Comparison of ENCODE assay signal across 28 cellular contexts in the genomic region with DNA sequence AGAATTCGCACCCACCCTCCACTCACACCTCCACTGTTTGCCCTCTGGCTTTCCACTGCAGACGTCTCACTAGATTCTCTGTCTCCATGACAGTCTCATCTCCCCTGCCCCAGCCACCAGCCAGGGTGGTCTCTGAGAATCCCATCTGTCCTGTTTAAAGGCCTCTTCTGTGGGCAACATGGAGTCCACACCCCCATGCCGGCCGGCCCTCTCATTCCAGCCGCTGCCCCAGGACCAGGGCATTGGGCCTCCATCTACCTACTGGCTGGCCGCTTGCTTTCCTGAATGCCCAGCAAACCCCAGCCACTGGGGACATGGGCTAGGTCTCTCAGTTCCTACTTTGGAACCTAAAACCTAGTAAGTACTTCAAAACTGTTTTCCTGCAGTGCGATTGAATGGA.
"Had no signal": no experiment of that assay in that cellular context is flagged by ENCODE, and none has a peak within 500 bp of the region (broad histone marks: within the 10 kb centered on the region; RNA-seq: fewer than 3 reads in every experiment).

No MANE protein-coding gene starts in this region.

- H2AFZ ChIP-seq: parathyroid adenoma had no signal

- H3K9ac ChIP-seq: parathyroid adenoma had no signal

- H3K27me3 ChIP-seq: right lobe of liver, tibial nerve, upper lobe of left lung, vagina had no signal

- H3K4me3 ChIP-seq: lung, psoas muscle, right lobe of liver, smooth muscle cell, tibial nerve, upper lobe of left lung, vagina had no signal

- H3K4me1 Mint-ChIP-seq: naive B cell, neural crest cell had no signal

- H3K36me3 Mint-ChIP-seq: mesothelial cell of epicardium; stimulated activated naive B cell treated with anti-CD40 and anti-IgM and Interleukin-4, amounts not matched to agents 10 μg/mL and 1 μg/mL and 100 μg/mL, for 72 hours had no signal

- H3K4me1 ChIP-seq: parathyroid adenoma, psoas muscle, right lobe of liver, tibial nerve, upper lobe of left lung, vagina had no signal

- DNase-seq: head of caudate nucleus; hippocampal formation; kidney glomerular epithelial cell; left ventricle myocardium superior; mesendoderm; naive B cell; occipital lobe; psoas muscle; right lobe of liver; stimulated activated CD4-positive, alpha-beta T cell treated with anti-CD3 and anti-CD28 coated beads, Interleukin-12 subunit alpha, Interleukin-12 subunit beta, amount 100 ng/mL, for 4 hours; stimulated activated CD4-positive, alpha-beta T cell treated with anti-CD3 and anti-CD28 coated beads, Interleukin-15, amount 100 ng/mL, for 24 hours; stimulated activated CD4-positive, alpha-beta T cell treated with anti-CD3 and anti-CD28 coated beads, Interleukin-2, amount 100 ng/mL, for 24 hours; stimulated activated CD4-positive, alpha-beta T cell treated with anti-CD3 and anti-CD28 coated beads, Interleukin-4, amount 100 ng/mL, for 1 hour; stimulated activated naive B cell treated with anti-CD40 and anti-IgM and Interleukin-4, amounts not matched to agents 10 μg/mL and 1 μg/mL and 100 μg/mL, for 72 hours; substantia nigra had no signal

- H3K36me3 ChIP-seq: neutrophil, right lobe of liver, tibial nerve, upper lobe of left lung, vagina had no signal

- H3K27ac ChIP-seq: neutrophil, parathyroid adenoma, psoas muscle, right lobe of liver, tibial nerve, upper lobe of left lung, vagina had no signal

- H3K4me3 Mint-ChIP-seq: mesothelial cell of epicardium; naive B cell; nephron; neural crest cell; stimulated activated naive B cell treated with anti-CD40 and anti-IgM and Interleukin-4, amounts not matched to agents 10 μg/mL and 1 μg/mL and 100 μg/mL, for 72 hours; stimulated activated naive CD8-positive, alpha-beta T cell treated with anti-CD3 and anti-CD28 coated beads, Interleukin-15, Interleukin-2, amounts not matched to agents 100 ng/mL and 50 ng/mL, for 24 hours had no signal

- ATAC-seq: left cardiac atrium; left lobe of liver; left ventricle myocardium superior; psoas muscle; right lobe of liver; stimulated activated naive B cell treated with anti-CD40 and anti-IgM and Interleukin-4, amounts not matched to agents 10 μg/mL and 1 μg/mL and 100 μg/mL, for 72 hours had no signal

- H3K9me3 ChIP-seq: neutrophil, right lobe of liver, tibial nerve, upper lobe of left lung, vagina had no signal

- H3K27ac Mint-ChIP-seq: mesothelial cell of epicardium; naive B cell; nephron; stimulated activated naive B cell treated with anti-CD40 and anti-IgM and Interleukin-4, amounts not matched to agents 10 μg/mL and 1 μg/mL and 100 μg/mL, for 72 hours; stimulated activated naive CD8-positive, alpha-beta T cell treated with anti-CD3 and anti-CD28 coated beads, Interleukin-15, Interleukin-2, amounts not matched to agents 100 ng/mL and 50 ng/mL, for 24 hours had no signal

- H3K9me3 Mint-ChIP-seq: stimulated activated naive CD8-positive, alpha-beta T cell treated with anti-CD3 and anti-CD28 coated beads, Interleukin-15, Interleukin-2, amounts not matched to agents 100 ng/mL and 50 ng/mL, for 24 hours had no signal

- H3K4me2 ChIP-seq: smooth muscle cell had no signal
